ENCODE assay signal across 2 cellular contexts in genomic region chr20:334578-334977, GRCh38.
TF ChIP-seq lines count a peak whose summit lies in the region.

No MANE protein-coding gene starts in this region.

TF ChIP-seq in HEK293, 187 proteins besides CTCF, POLR2A, EP300 and RAD21:
- TF ChIP-seq ZNF121 (tag by site-specific recombination; IDR thresholded peaks at IDR 0.05), result peak; percentile 47; the same call in 1 of the 2 replicates
- no peak for TF ChIP-seq AEBP2 (tag by site-specific recombination; IDR thresholded peaks at IDR 0.05; ENCODE audit: borderline replicate concordance)

TF ChIP-seq in K562, 482 proteins besides CTCF, POLR2A, EP300 and RAD21:
- TF ChIP-seq ZNF121 (CRISPR knock-in tag; conservative IDR thresholded peaks at IDR 0.05), result peak; percentile 91
- TF ChIP-seq CC2D1A (IDR thresholded peaks at IDR 0.05), result no peak
- TF ChIP-seq, protein P1, sequence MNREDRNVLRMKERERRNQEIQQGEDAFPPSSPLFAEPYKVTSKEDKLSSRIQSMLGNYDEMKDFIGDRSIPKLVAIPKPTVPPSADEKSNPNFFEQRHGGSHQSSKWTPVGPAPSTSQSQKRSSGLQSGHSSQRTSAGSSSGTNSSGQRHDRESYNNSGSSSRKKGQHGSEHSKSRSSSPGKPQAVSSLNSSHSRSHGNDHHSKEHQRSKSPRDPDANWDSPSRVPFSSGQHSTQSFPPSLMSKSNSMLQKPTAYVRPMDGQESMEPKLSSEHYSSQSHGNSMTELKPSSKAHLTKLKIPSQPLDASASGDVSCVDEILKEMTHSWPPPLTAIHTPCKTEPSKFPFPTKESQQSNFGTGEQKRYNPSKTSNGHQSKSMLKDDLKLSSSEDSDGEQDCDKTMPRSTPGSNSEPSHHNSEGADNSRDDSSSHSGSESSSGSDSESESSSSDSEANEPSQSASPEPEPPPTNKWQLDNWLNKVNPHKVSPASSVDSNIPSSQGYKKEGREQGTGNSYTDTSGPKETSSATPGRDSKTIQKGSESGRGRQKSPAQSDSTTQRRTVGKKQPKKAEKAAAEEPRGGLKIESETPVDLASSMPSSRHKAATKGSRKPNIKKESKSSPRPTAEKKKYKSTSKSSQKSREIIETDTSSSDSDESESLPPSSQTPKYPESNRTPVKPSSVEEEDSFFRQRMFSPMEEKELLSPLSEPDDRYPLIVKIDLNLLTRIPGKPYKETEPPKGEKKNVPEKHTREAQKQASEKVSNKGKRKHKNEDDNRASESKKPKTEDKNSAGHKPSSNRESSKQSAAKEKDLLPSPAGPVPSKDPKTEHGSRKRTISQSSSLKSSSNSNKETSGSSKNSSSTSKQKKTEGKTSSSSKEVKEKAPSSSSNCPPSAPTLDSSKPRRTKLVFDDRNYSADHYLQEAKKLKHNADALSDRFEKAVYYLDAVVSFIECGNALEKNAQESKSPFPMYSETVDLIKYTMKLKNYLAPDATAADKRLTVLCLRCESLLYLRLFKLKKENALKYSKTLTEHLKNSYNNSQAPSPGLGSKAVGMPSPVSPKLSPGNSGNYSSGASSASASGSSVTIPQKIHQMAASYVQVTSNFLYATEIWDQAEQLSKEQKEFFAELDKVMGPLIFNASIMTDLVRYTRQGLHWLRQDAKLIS (CRISPR knock-in tag; IDR thresholded peaks at IDR 0.05), result no peak
- TF ChIP-seq RBM25 (IDR thresholded peaks at IDR 0.05; ENCODE audit: low read depth, low read length, severe bottlenecking), result peak; percentile 37
- no peak for TF ChIP-seq MED1 (CRISPR knock-in tag; IDR thresholded peaks at IDR 0.05; ENCODE audit: borderline replicate concordance)
